ENCODE assay signal across 1 cellular context in genomic region chrX:101407167-101407747, GRCh38.
TF ChIP-seq lines count a peak whose summit lies in the region.

No MANE protein-coding gene starts in this region.

TF ChIP-seq in GM23338, 12 proteins besides CTCF, POLR2A, EP300 and RAD21 (continued from another document):
- TF ChIP-seq ETS1 (IDR thresholded peaks at IDR 0.05) = no peak
- TF ChIP-seq EZH2phosphoT487 (IDR thresholded peaks at IDR 0.05; ENCODE audit: unreplicated experiment) = no peak
- TF ChIP-seq ZNF331 (CRISPR knock-in tag; IDR thresholded peaks at IDR 0.05; ENCODE audit: low read depth) = no peak
- no peak for TF ChIP-seq POLR2AphosphoS5 (IDR thresholded peaks at IDR 0.05; ENCODE audit: low read depth)
- TF ChIP-seq EZH2 (IDR thresholded peaks at IDR 0.05; ENCODE audit: low read depth, unreplicated experiment) = no peak
- TF ChIP-seq NANOG (IDR thresholded peaks at IDR 0.05; ENCODE audit: borderline replicate concordance) = no peak
TF ChIP-seq in GM23338: peak in this region for 0.
